ENCODE assay signal across 8 cellular contexts in the genomic region with DNA sequence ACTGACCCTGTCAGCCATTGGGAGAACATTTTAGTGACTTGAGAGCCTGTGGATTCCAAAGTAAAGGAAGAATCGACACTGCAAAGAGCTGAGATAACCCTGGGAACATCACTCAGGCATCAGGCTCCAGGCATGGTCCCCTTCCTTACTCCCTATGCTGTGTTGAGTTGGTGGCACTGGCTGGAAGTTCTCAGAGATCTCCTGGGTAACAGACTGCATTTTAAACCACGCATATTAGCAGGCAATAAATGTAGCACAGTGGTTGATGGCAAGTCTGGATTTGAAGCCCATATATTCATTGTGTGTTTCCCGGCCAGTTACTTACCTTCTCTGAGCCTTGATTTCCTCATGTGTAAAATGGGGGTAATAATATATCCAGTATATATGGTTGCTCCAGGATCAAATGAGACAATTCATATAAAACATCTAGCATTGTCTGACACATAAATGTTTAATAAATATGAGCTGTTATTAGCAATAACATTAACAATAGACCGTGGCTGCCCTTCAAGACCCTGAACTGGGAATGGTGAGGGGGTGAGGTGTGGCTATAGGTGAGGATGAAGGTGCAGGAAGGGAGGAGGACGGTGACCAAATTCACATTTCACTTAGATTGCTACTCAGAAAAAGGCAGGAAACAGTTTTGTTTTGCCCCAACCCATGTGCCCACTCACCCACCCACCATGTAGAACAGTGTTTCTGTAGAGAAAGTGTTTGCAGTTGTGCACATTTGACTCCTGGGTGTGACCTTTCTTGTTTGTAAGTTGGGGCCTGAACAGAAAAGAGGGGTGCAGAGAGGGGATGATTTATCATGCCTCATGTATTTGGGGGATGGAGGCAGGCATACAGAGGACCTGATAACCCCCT. TPM values are rescaled to one million over a fixed set of nuclear protein-coding genes. Genes with fewer than 3 reads are reported as not detected.
A peak's percentile ranks its signal among the peaks of the same experiment; 100 is the strongest.
DNase-seq lines count a peak whose midpoint lies in the region; ATAC-seq and TF ChIP-seq lines count a peak whose summit lies in the region.

No MANE protein-coding gene starts in this region.

- WGBS in mesendoderm (ENCODE audit: extremely low coverage, insufficient coverage, low lambda C conversion rate), result no CpG with 5 or more reads among the region's 5 CpGs
- 55 to 59% methylated on average over 5 of the region's 5 CpGs for WGBS in transverse colon (ENCODE audit: low coverage in 1 of 2), 2 donors

- H3K79me2 ChIP-seq in mesendoderm (ENCODE audit: control insufficient read depth, insufficient read depth, low read length), result peaks cover 65% of the 10 kb centered on the region

- no peak overlapping the region for H3K18ac ChIP-seq in mesendoderm (ENCODE audit: low read length)

- no peaks in the 10 kb centered on the region for H3K9me3 ChIP-seq in transverse colon

- H3K27ac ChIP-seq in mesendoderm (ENCODE audit: low read depth, low read length) (no peak overlapping the region), transverse colon (peak overlapping the region; percentile 89 to 98 (median 96))

- H3K4me1 ChIP-seq in mesendoderm (ENCODE audit: control insufficient read depth, low read depth, low read length) (peaks cover 31% of the 10 kb centered on the region), transverse colon (peaks cover 8 to 60% (median 25%) of the 10 kb centered on the region in 4 donors)

- TF ChIP-seq EP300 in transverse colon (IDR thresholded peaks at IDR 0.05; ENCODE audit: low read depth), result no peak

- H2BK5ac ChIP-seq in mesendoderm (ENCODE audit: low read length), result no peak overlapping the region

- no peak overlapping the region for H4K5ac ChIP-seq in mesendoderm (ENCODE audit: low read length)

- H3K36me3 ChIP-seq in mesendoderm (ENCODE audit: control insufficient read depth, insufficient read depth, low read length) (no peaks in the 10 kb centered on the region), transverse colon (no peaks in the 10 kb centered on the region)

- in situ Hi-C loops in astrocyte of the spinal cord (cut with HindIII; ENCODE audit: low sequenced_read_pairs), result no loop called here
- in situ Hi-C loops in transverse colon (cut with MboI; ENCODE audit: low pct_ligation_motif_present in 1 of 4, low pct_unique_long_range_greater_than_20kb in 1 of 4, low sequenced_read_pairs in 3 of 4), result no loop called here

- H3K56ac ChIP-seq in mesendoderm (ENCODE audit: low read length), result peak overlapping the region; percentile 93

- peak overlapping the region; percentile 88 for H3K9ac ChIP-seq in mesendoderm (ENCODE audit: low read length)

- no peak for ATAC-seq in Right ventricle myocardium superior (ENCODE audit: poor library complexity)
- ATAC-seq in HG03097 (IDR thresholded peaks at IDR 0.05; ENCODE audit: low FRiP score, unreplicated experiment), result no peak
- ATAC-seq in left lobe of liver, result no peak

- DNase-seq in cardiac septum (ENCODE audit: low spot score), result peak; percentile 63
- no peak for DNase-seq in Right ventricle myocardium superior
- DNase-seq in astrocyte of the spinal cord (ENCODE audit: low read depth, low spot score), result no peak
- no peak for DNase-seq in mesendoderm
- DNase-seq in transverse colon, result peak; percentile 5
- no peak for DNase-seq in NCI-H226
- no peak for DNase-seq in left lobe of liver (ENCODE audit: low spot score)

- peak overlapping the region; percentile 77 for H3K4me3 ChIP-seq in astrocyte of the spinal cord (ENCODE audit: low read depth, low read length)
- H3K4me3 ChIP-seq in mesendoderm (ENCODE audit: low read length), result peak overlapping the region; percentile 91
- peak overlapping the region in 1 of 4 donors; percentile 75 for H3K4me3 ChIP-seq in transverse colon

- intact Hi-C loops in cardiac septum (cut with DNase I) (loop anchor here (2.0 to 10.0 kb wide), 4 partner anchors 33 to 555 kb away; a partner anchor contains a TSS), Right ventricle myocardium superior (cut with DNase I) (loop anchor here (10.0 kb wide), 2 partner anchors 195 to 275 kb away; no protein-coding TSS in a partner anchor), transverse colon (cut with DNase I; ENCODE audit: low total_unique reads) (no loop called here)

- no peak overlapping the region for H2BK120ac ChIP-seq in mesendoderm (ENCODE audit: low read depth, low read length)

- H3K4me2 ChIP-seq in mesendoderm (ENCODE audit: low read length), result peak overlapping the region; percentile 85

- no peak for TF ChIP-seq POLR2A in transverse colon (IDR thresholded peaks at IDR 0.05)

- H4K8ac ChIP-seq in mesendoderm (ENCODE audit: low read depth, low read length), result no peak overlapping the region

- peaks cover 28% of the 10 kb centered on the region for H3K79me1 ChIP-seq in mesendoderm (ENCODE audit: low read length)

- H2BK15ac ChIP-seq in mesendoderm (replicated peaks; ENCODE audit: low read depth), result no peak overlapping the region

- H2AK5ac ChIP-seq in mesendoderm (ENCODE audit: low read length), result no peak overlapping the region

- no peak overlapping the region for H3K23ac ChIP-seq in mesendoderm (ENCODE audit: low read length)

- no peak for TF ChIP-seq CTCF in astrocyte of the spinal cord (IDR thresholded peaks at IDR 0.05; ENCODE audit: low read depth, low read length)
- TF ChIP-seq CTCF in transverse colon (IDR thresholded peaks at IDR 0.05), result no peak

- H3K27me3 ChIP-seq in mesendoderm (ENCODE audit: insufficient read depth, low read length, poor library complexity) (no peaks in the 10 kb centered on the region), transverse colon (no peaks in the 10 kb centered on the region)

- no peak overlapping the region for H3K4ac ChIP-seq in mesendoderm (ENCODE audit: low read depth, low read length)

RNA-seq across cellular contexts. Expression of a gene that starts 2.1 kb away (rescaled TPM):
- total RNA-seq in cardiac septum (66.6 TPM), Right ventricle myocardium superior (45.0 TPM), transverse colon (100 to 1,000 TPM in 3 of 4 donors, 10 to 100 TPM in 1; 82.7 to 377 (median 155) TPM), left lobe of liver (17.5 TPM)
- 62.4 TPM for polyA plus RNA-seq in mesendoderm (2013, experiment 1 of 2)
- polyA plus RNA-seq in mesendoderm (2013, experiment 2 of 2), result 60.0 TPM

Comparison
In these comparisons a context has a peak if more than half of its experiments do, and no peak if none do; other contexts are left out.
1. DNase-seq: peak in cardiac septum (single experiment) and transverse colon (single experiment); none in Right ventricle myocardium superior (single experiment), astrocyte of the spinal cord (single experiment), mesendoderm (single experiment), NCI-H226 (single experiment) and left lobe of liver (single experiment).